ENCODE assay signal across 29 cellular contexts in the genomic region with DNA sequence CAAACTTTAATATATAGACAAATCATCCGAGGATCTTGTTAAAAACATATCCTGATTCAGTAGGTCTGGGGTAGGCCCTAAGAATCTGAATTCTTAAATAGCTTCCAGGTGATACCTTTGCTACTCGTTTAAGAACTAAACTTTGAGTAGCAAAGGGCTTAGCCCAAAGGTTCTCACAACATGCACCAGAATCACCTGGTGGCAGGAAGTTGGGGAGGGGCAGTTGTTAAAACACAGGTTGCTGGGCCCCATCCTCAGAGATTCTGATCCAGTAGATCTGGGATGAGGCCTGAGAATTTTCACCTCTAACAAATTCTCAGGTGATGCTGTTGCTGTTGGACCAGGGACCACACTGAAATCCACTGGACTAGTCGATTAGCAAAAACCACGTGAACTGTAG.
"Had no signal": no experiment of that assay in that cellular context is flagged by ENCODE, and none has a peak within 500 bp of the region (broad histone marks: within the 10 kb centered on the region; RNA-seq: fewer than 3 reads in every experiment).

No MANE protein-coding gene starts in this region.

- H3K4me1 Mint-ChIP-seq: naive thymus-derived CD8-positive, alpha-beta T cell; nephron progenitor cell; stimulated activated naive CD8-positive, alpha-beta T cell treated with anti-CD3 and anti-CD28 coated beads, Interleukin-15, amount 100 ng/mL, for 72 hours had no signal

- H3K27me3 Mint-ChIP-seq: stimulated activated naive CD8-positive, alpha-beta T cell treated with anti-CD3 and anti-CD28 coated beads, Interleukin-15, amount 100 ng/mL, for 72 hours had no signal

- H3K4me1 ChIP-seq: gastrocnemius medialis, pancreas, prostate gland, right atrium auricular region, suprapubic skin, transverse colon, upper lobe of right lung, uterus had no signal

- H3K4me3 ChIP-seq: dorsolateral prefrontal cortex, gastrocnemius medialis, lung, pancreas, prostate gland, right atrium auricular region, smooth muscle cell, suprapubic skin, transverse colon, upper lobe of right lung, uterus had no signal

- H3K36me3 ChIP-seq: gastrocnemius medialis, neutrophil, pancreas, prostate gland, right atrium auricular region, suprapubic skin, transverse colon, upper lobe of right lung, uterus had no signal

- ATAC-seq: esophagus mucosa; gastrocnemius medialis; left lobe of liver; naive thymus-derived CD8-positive, alpha-beta T cell; pancreas; sciatic nerve; stimulated activated naive CD8-positive, alpha-beta T cell treated with anti-CD3 and anti-CD28 coated beads, Interleukin-15, amount 100 ng/mL, for 72 hours; upper lobe of right lung had no signal

- H3K27ac Mint-ChIP-seq: naive thymus-derived CD8-positive, alpha-beta T cell; nephron progenitor cell; stimulated activated naive CD8-positive, alpha-beta T cell treated with anti-CD3 and anti-CD28 coated beads, Interleukin-15, amount 100 ng/mL, for 72 hours had no signal

- H3K4me3 Mint-ChIP-seq: naive thymus-derived CD8-positive, alpha-beta T cell; nephron progenitor cell; stimulated activated naive CD8-positive, alpha-beta T cell treated with anti-CD3 and anti-CD28 coated beads, Interleukin-15, amount 100 ng/mL, for 72 hours had no signal

- H3K4me2 ChIP-seq: smooth muscle cell had no signal

- H3K27me3 ChIP-seq: dorsolateral prefrontal cortex, gastrocnemius medialis, pancreas, right atrium auricular region, suprapubic skin, transverse colon, upper lobe of right lung, uterus had no signal

- H3K9me3 ChIP-seq: gastrocnemius medialis, neutrophil, pancreas, prostate gland, right atrium auricular region, suprapubic skin, transverse colon, upper lobe of right lung, uterus had no signal

- DNase-seq: dorsolateral prefrontal cortex; effector CD4-positive, alpha-beta T cell; foreskin fibroblast; gastrocnemius medialis; head of caudate nucleus; kidney; mesenchymal stem cell; midbrain; naive thymus-derived CD8-positive, alpha-beta T cell; nephron progenitor cell; pancreas; stimulated activated CD4-positive, alpha-beta T cell treated with anti-CD3 and anti-CD28 coated beads, Interleukin-12 subunit alpha, Interleukin-12 subunit beta, amount 100 ng/mL, for 4 hours; stimulated activated CD4-positive, alpha-beta T cell treated with anti-CD3 and anti-CD28 coated beads, Interleukin-1b, Interleukin-23, amount 100 ng/mL, for 48 hours; stimulated activated CD4-positive, alpha-beta T cell treated with anti-CD3 and anti-CD28 coated beads, Interleukin-4, amount 100 ng/mL, for 1 hour; stimulated activated CD8-positive, alpha-beta memory T cell treated with anti-CD3 and anti-CD28 coated beads, Interleukin-4, amount 100 ng/mL, for 48 hours; stimulated activated naive CD8-positive, alpha-beta T cell treated with anti-CD3 and anti-CD28 coated beads, Interleukin-15, amount 100 ng/mL, for 72 hours; transverse colon; upper lobe of right lung; uterus had no signal

- H3K27ac ChIP-seq: dorsolateral prefrontal cortex, epithelial cell of prostate, gastrocnemius medialis, neutrophil, pancreas, prostate gland, right atrium auricular region, suprapubic skin, transverse colon, upper lobe of right lung, uterus had no signal
